ENCODE assay signal across 16 cellular contexts in the genomic region with DNA sequence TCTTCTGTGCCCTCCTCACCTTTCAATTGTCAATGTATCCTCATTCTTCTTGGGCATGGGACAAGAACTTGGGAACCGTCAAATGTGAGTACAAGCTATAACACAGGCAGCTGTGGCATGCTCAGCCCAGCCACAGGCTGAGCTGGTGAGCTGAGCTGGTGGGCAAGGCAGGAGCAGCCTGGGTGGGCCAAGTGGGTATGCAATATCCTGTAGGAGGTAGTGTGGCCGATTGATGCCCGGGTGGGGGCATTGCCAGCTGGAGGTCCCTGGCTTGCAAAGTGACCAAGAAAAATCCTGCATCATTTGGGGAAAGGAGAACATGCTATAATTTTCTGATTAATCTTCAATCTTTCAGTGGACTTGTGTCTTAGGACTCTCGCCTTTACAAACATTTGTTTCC.
"Had no signal": no experiment of that assay in that cellular context is flagged by ENCODE, and none has a peak within 500 bp of the region (broad histone marks: within the 10 kb centered on the region; RNA-seq: fewer than 3 reads in every experiment).

No MANE protein-coding gene starts in this region.

- DNase-seq: effector memory CD4-positive, alpha-beta T cell; gastrocnemius medialis; left colon; mammary epithelial cell; midbrain; occipital lobe; pancreas; right lobe of liver; stimulated activated CD4-positive, alpha-beta T cell treated with anti-CD3 and anti-CD28 coated beads, Interleukin-4, amount 100 ng/mL, for 1 hour; stimulated activated CD8-positive, alpha-beta memory T cell treated with anti-CD3 and anti-CD28 coated beads, Interleukin-4, amount 100 ng/mL, for 48 hours; tibial artery had no signal

- H3K4me3 ChIP-seq: esophagus muscularis mucosa, gastrocnemius medialis, pancreas, prostate gland, right lobe of liver, tibial artery had no signal

- ATAC-seq: gastrocnemius medialis; left colon; natural killer cell treated with Interleukin-12 subunit alpha and Interleukin-12 subunit beta and Interleukin-15 and Interleukin-18, amount 100 ng/mL, for 72 hours; pancreas; right lobe of liver; stimulated activated effector memory CD8-positive, alpha-beta T cell treated with anti-CD3 and anti-CD28 coated beads, Interleukin-12 subunit alpha, Interleukin-12 subunit beta, amount 100 ng/mL, for 72 hours had no signal

- H3K27me3 ChIP-seq: esophagus muscularis mucosa, gastrocnemius medialis, pancreas, right lobe of liver, tibial artery had no signal

- H3K27ac ChIP-seq: epithelial cell of prostate, esophagus muscularis mucosa, gastrocnemius medialis, pancreas, prostate gland, right lobe of liver, tibial artery had no signal

- H3K36me3 ChIP-seq: esophagus muscularis mucosa, gastrocnemius medialis, pancreas, prostate gland, right lobe of liver, tibial artery had no signal

- H3K4me1 ChIP-seq: esophagus muscularis mucosa, gastrocnemius medialis, pancreas, prostate gland, right lobe of liver, tibial artery had no signal

- H3K9me3 ChIP-seq: gastrocnemius medialis, pancreas, prostate gland had no signal
